In the genomic region with DNA sequence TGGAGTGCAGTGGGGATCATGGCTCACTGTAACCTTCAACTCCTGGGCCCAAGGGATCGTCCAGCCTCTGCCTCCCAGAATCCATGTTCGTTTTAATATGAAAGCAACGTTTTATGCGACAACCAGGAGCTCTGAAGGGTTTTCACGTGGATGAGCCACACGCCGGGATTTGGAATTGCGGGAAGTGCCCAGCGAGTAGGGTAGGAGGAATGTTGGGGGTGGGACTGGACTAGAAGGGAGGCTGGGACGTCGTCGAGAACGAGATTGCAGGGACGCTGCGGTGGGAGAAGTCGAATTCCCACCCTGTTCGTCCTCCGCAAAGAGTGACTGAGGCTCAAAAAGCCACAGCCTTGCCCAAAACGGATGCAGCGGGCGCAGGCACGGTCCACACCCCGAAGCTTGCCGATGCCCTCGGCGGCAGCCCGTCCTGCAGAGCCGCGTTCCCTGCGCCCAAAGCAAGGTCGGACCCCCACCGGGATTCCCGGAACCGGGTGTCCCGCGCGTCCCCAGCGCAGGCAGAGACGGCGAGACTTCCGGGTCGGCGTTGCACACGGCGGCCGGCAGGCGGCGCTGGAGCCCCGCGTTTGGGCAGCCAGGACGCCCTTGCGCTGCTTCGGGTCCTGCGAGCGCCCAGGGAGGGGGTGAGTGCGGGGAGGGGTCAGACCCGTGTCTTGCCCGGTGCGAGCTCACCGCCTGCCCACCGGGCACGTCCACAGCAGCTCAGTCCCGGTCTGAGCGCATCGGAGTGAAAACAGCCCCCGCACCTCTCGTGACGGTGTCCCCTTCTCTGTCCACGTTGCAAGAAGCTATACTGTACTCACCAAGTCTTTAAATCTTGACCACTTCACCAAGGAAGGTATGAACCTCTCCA, we compare ENCODE assay signal across 8 cellular contexts.
DNase-seq lines count a peak whose midpoint lies in the region; ATAC-seq and TF ChIP-seq lines count a peak whose summit lies in the region.

No MANE protein-coding gene starts in this region.

- H3K36me3 Mint-ChIP-seq in activated CD8-positive, alpha-beta memory T cell treated with anti-CD3 and anti-CD28 coated beads, Interleukin-2, amount 10 ng/mL, durations not matched to agents 7 days and 5 days: no peaks in the 10 kb centered on the region
- H3K36me3 Mint-ChIP-seq in endodermal cell (ENCODE audit: low read depth): peaks cover 1% of the 10 kb centered on the region
- H3K36me3 Mint-ChIP-seq in mesothelial cell of epicardium: no peaks in the 10 kb centered on the region

- H3K4me3 Mint-ChIP-seq in activated CD8-positive, alpha-beta memory T cell treated with anti-CD3 and anti-CD28 coated beads, Interleukin-2, amount 10 ng/mL, durations not matched to agents 7 days and 5 days: peak overlapping the region; percentile 75
- H3K4me3 Mint-ChIP-seq in endodermal cell (peak overlapping the region; percentile 65), mesothelial cell of epicardium (peak overlapping the region; percentile 75)

- ATAC-seq in GM19043 (IDR thresholded peaks at IDR 0.05; ENCODE audit: low read depth, unreplicated experiment): peak; percentile 76
- peak; percentile 80 for ATAC-seq in HG03439 (IDR thresholded peaks at IDR 0.05; ENCODE audit: unreplicated experiment)
- peak; percentile 89 for ATAC-seq in activated CD8-positive, alpha-beta memory T cell treated with anti-CD3 and anti-CD28 coated beads, Interleukin-2, amount 10 ng/mL, durations not matched to agents 7 days and 5 days

- CTCF ChIA-PET in BJ (lab: Yijun Ruan, JAX): interaction anchor here (0.6 to 13.4 kb wide), 41 partner anchors 8 to 1950 kb away, joined by 3 to 399 read pairs (median 4); a partner anchor contains a TSS
- CTCF ChIA-PET in activated CD8-positive, alpha-beta memory T cell treated with anti-CD3 and anti-CD28 coated beads, Interleukin-2, amount 10 ng/mL, durations not matched to agents 7 days and 5 days (lab: Charles Lee): interaction anchor here (0.6 to 7.4 kb wide), 55 partner anchors 11 to 1913 kb away, joined by 3 to 170 read pairs (median 4); a partner anchor contains a TSS

- H3K4me3 ChIP-seq in BJ (ENCODE audit: low read depth, low read length): peak overlapping the region; percentile 73
- H3K4me3 ChIP-seq in endodermal cell (ENCODE audit: low read length): peak overlapping the region; percentile 89

- H3K4me1 Mint-ChIP-seq in activated CD8-positive, alpha-beta memory T cell treated with anti-CD3 and anti-CD28 coated beads, Interleukin-2, amount 10 ng/mL, durations not matched to agents 7 days and 5 days: peaks cover 14% of the 10 kb centered on the region
- H3K4me1 Mint-ChIP-seq in endodermal cell (peaks cover 3% of the 10 kb centered on the region), mesothelial cell of epicardium (peaks cover 2% of the 10 kb centered on the region)

- peaks cover 4% of the 10 kb centered on the region for H3K27me3 ChIP-seq in BJ (ENCODE audit: control insufficient read depth, insufficient read depth, low read length)
- peaks cover 7% of the 10 kb centered on the region for H3K27me3 ChIP-seq in endodermal cell (ENCODE audit: control insufficient read depth, insufficient read depth, low read length, poor library complexity, severe bottlenecking)

- POLR2A ChIA-PET in BJ (lab: Charles Lee): interaction anchor here (1.0 kb wide), 1 partner anchor 14 kb away, joined by 3 read pairs; no protein-coding TSS in a partner anchor

- H3K27ac ChIP-seq in endodermal cell (ENCODE audit: low read depth, low read length): no peak overlapping the region

- peaks cover 7% of the 10 kb centered on the region for H3K27me3 Mint-ChIP-seq in activated CD8-positive, alpha-beta memory T cell treated with anti-CD3 and anti-CD28 coated beads, Interleukin-2, amount 10 ng/mL, durations not matched to agents 7 days and 5 days
- H3K27me3 Mint-ChIP-seq in endodermal cell (ENCODE audit: insufficient read depth): peaks cover 19% of the 10 kb centered on the region
- H3K27me3 Mint-ChIP-seq in mesothelial cell of epicardium (ENCODE audit: low read depth): peaks cover 25% of the 10 kb centered on the region

- peaks cover 3% of the 10 kb centered on the region for H3K4me1 ChIP-seq in endodermal cell (ENCODE audit: control insufficient read depth, insufficient read depth, low read length)

- H3K9me3 ChIP-seq in endodermal cell (ENCODE audit: control insufficient read depth, low read length): no peaks in the 10 kb centered on the region

- TF ChIP-seq CTCF in BJ (IDR thresholded peaks at IDR 0.05; ENCODE audit: insufficient read depth, low read depth, low read length) (peak; percentile 88), endodermal cell (conservative IDR thresholded peaks at IDR 0.05) (peak; percentile 99), mesothelial cell of epicardium (IDR thresholded peaks at IDR 0.05; ENCODE audit: unreplicated experiment) (peak; percentile 99)

- no peaks in the 10 kb centered on the region for H3K36me3 ChIP-seq in BJ (ENCODE audit: control insufficient read depth, insufficient read depth, low read length)
- no peaks in the 10 kb centered on the region for H3K36me3 ChIP-seq in endodermal cell (ENCODE audit: control insufficient read depth, insufficient read depth, low read length)

- H3K9ac ChIP-seq in endodermal cell (ENCODE audit: extremely low read depth, low read length, poor library complexity, severe bottlenecking): peak overlapping the region; percentile 66

- H3K9me3 Mint-ChIP-seq in activated CD8-positive, alpha-beta memory T cell treated with anti-CD3 and anti-CD28 coated beads, Interleukin-2, amount 10 ng/mL, durations not matched to agents 7 days and 5 days (ENCODE audit: low read depth): no peaks in the 10 kb centered on the region
- no peaks in the 10 kb centered on the region for H3K9me3 Mint-ChIP-seq in endodermal cell
- H3K9me3 Mint-ChIP-seq in mesothelial cell of epicardium: no peaks in the 10 kb centered on the region

- no peak for DNase-seq in BJ (ENCODE audit: low read depth)
- DNase-seq in NCI-H82 treated with DMSO at 0.1 percent for 48 hours (lab: John Stamatoyannopoulos, UW; ENCODE audit: unreplicated experiment): peak; percentile 4
- peak; percentile 81 for DNase-seq in activated CD8-positive, alpha-beta memory T cell treated with anti-CD3 and anti-CD28 coated beads, Interleukin-2, amount 10 ng/mL, durations not matched to agents 7 days and 5 days
- DNase-seq in endodermal cell: peak; percentile 96
- peak; percentile 64 to 87 for DNase-seq in mesothelial cell of epicardium (ENCODE audit: low spot score in 2 of 2, unreplicated experiment in 2 of 2)
- peak; percentile 60 to 63 for DNase-seq in stimulated activated CD8-positive, alpha-beta memory T cell treated with anti-CD3 and anti-CD28 coated beads, Interleukin-15, amount 100 ng/mL, for 48 hours (ENCODE audit: low read depth in 2 of 2)

- WGBS in endodermal cell (ENCODE audit: insufficient coverage in 1 of 2, insufficient read length in 1 of 2), 2 experiments: 4 to 7% methylated on average over 27 to 69 of the region's 69 CpGs

- peak overlapping the region; percentile 66 for H3K27ac Mint-ChIP-seq in activated CD8-positive, alpha-beta memory T cell treated with anti-CD3 and anti-CD28 coated beads, Interleukin-2, amount 10 ng/mL, durations not matched to agents 7 days and 5 days
- H3K27ac Mint-ChIP-seq in endodermal cell: peak overlapping the region; percentile 80
- peak overlapping the region; percentile 39 for H3K27ac Mint-ChIP-seq in mesothelial cell of epicardium
